10 cellular contexts compared by ENCODE assay signal in genomic region chr1:212814989-212815388, GRCh38. TPM values are rescaled to one million over a fixed set of nuclear protein-coding genes. Genes with fewer than 3 reads are reported as not detected.
DNase-seq lines count a peak whose midpoint lies in the region; ATAC-seq and TF ChIP-seq lines count a peak whose summit lies in the region.
"Had no signal": no experiment of that assay in that cellular context is flagged by ENCODE, and none has a peak within 500 bp of the region (broad histone marks: within the 10 kb centered on the region; RNA-seq: fewer than 3 reads in every experiment).

No MANE protein-coding gene starts in this region.

- no peak overlapping the region for H3K4me3 ChIP-seq in fibroblast of pulmonary artery (replicated peaks; ENCODE audit: low read depth, low read length)
- no peak overlapping the region for H3K4me3 ChIP-seq in testis

- CTCF ChIA-PET in activated CD4-positive, alpha-beta T cell treated with anti-CD3 and anti-CD28 coated beads, Interleukin-2, amount 10 ng/mL, durations not matched to agents 7 days and 5 days (lab: Charles Lee) = interaction anchor here (0.9 to 1.2 kb wide), 4 partner anchors 8 to 180 kb away, joined by 3 read pairs; no protein-coding TSS in a partner anchor

- H3K27ac ChIP-seq in testis = no peak overlapping the region

- no peak overlapping the region for H3K27ac Mint-ChIP-seq in activated CD4-positive, alpha-beta T cell treated with anti-CD3 and anti-CD28 coated beads, Interleukin-2, amount 10 ng/mL, durations not matched to agents 7 days and 5 days
- no peak overlapping the region for H3K27ac Mint-ChIP-seq in immature natural killer cell
- no peak overlapping the region for H3K27ac Mint-ChIP-seq in activated T-cell treated with anti-CD3 and anti-CD28 coated beads, Interleukin-2, amount 50 U/mL, for 24 hours

- no peaks in the 10 kb centered on the region for H3K36me3 Mint-ChIP-seq in activated CD4-positive, alpha-beta T cell treated with anti-CD3 and anti-CD28 coated beads, Interleukin-2, amount 10 ng/mL, durations not matched to agents 7 days and 5 days (ENCODE audit: low read depth)
- peaks cover 13 to 19% (median 13%) of the 10 kb centered on the region in 3 donors for H3K36me3 Mint-ChIP-seq in immature natural killer cell
- peaks cover 11% of the 10 kb centered on the region for H3K36me3 Mint-ChIP-seq in activated T-cell treated with anti-CD3 and anti-CD28 coated beads, Interleukin-2, amount 50 U/mL, for 24 hours (ENCODE audit: low read depth)

- POLR2A ChIA-PET in activated CD4-positive, alpha-beta T cell treated with anti-CD3 and anti-CD28 coated beads, Interleukin-2, amount 10 ng/mL, durations not matched to agents 7 days and 5 days (lab: Charles Lee) = no interaction called here

- peak; percentile 22 for DNase-seq in activated CD4-positive, alpha-beta T cell treated with anti-CD3 and anti-CD28 coated beads, Interleukin-2, amount 10 ng/mL, durations not matched to agents 7 days and 5 days
- no peak for DNase-seq in activated CD4-positive, alpha-beta T cell treated with anti-CD3 and anti-CD28 coated beads for 1 hour
- DNase-seq in NCI-H774 (lab: John Stamatoyannopoulos, UW) = peak; percentile 28
- DNase-seq in fibroblast of pulmonary artery (ENCODE audit: low read depth) = peak; percentile 31
- DNase-seq in testis = peak; percentile 34
- DNase-seq in immature natural killer cell = no peak
- no peak for DNase-seq in activated T-cell treated with anti-CD3 and anti-CD28 coated beads, Interleukin-2, amount 50 U/mL, for 24 hours

- H3K4me3 Mint-ChIP-seq in activated CD4-positive, alpha-beta T cell treated with anti-CD3 and anti-CD28 coated beads, Interleukin-2, amount 10 ng/mL, durations not matched to agents 7 days and 5 days = no peak overlapping the region
- H3K4me3 Mint-ChIP-seq in immature natural killer cell = no peak overlapping the region
- no peak overlapping the region for H3K4me3 Mint-ChIP-seq in activated T-cell treated with anti-CD3 and anti-CD28 coated beads, Interleukin-2, amount 50 U/mL, for 24 hours

- intact Hi-C loops in testis (cut with DNase I; ENCODE audit: low total_unique reads) = no loop called here

- H3K9me3 ChIP-seq in testis = no peaks in the 10 kb centered on the region

- TF ChIP-seq CTCF in fibroblast of pulmonary artery (IDR thresholded peaks at IDR 0.05; ENCODE audit: low read length, missing control alignments) (peak; percentile 29), testis (IDR thresholded peaks at IDR 0.05) (peak in 2 of 3 experiments; percentile 29 to 47)

- peaks cover 3% of the 10 kb centered on the region for H3K4me1 Mint-ChIP-seq in activated CD4-positive, alpha-beta T cell treated with anti-CD3 and anti-CD28 coated beads, Interleukin-2, amount 10 ng/mL, durations not matched to agents 7 days and 5 days
- H3K4me1 Mint-ChIP-seq in immature natural killer cell = peaks cover 0 to 6% of the 10 kb centered on the region in 2 donors
- H3K4me1 Mint-ChIP-seq in activated T-cell treated with anti-CD3 and anti-CD28 coated beads, Interleukin-2, amount 50 U/mL, for 24 hours (ENCODE audit: low read depth) = peaks cover 4% of the 10 kb centered on the region

- peaks cover 6% of the 10 kb centered on the region for H3K4me1 ChIP-seq in testis

- no peaks in the 10 kb centered on the region for H3K27me3 ChIP-seq in testis

- WGBS in testis, 2 donors = 56 to 71% methylated on average over 5 of the region's 5 CpGs

- H3K36me3 ChIP-seq in testis (ENCODE audit: low read depth, missing control alignments) = no peaks in the 10 kb centered on the region

- H3K27me3 Mint-ChIP-seq in activated CD4-positive, alpha-beta T cell treated with anti-CD3 and anti-CD28 coated beads, Interleukin-2, amount 10 ng/mL, durations not matched to agents 7 days and 5 days = no peaks in the 10 kb centered on the region
- H3K27me3 Mint-ChIP-seq in immature natural killer cell (ENCODE audit: low read depth in 3 of 3) = peaks cover 0 to 2% (median 1%) of the 10 kb centered on the region in 3 donors
- H3K27me3 Mint-ChIP-seq in activated T-cell treated with anti-CD3 and anti-CD28 coated beads, Interleukin-2, amount 50 U/mL, for 24 hours = no peaks in the 10 kb centered on the region

- no peak for TF ChIP-seq POLR2A in testis (IDR thresholded peaks at IDR 0.05)

- no peaks in the 10 kb centered on the region for H3K9me3 Mint-ChIP-seq in activated CD4-positive, alpha-beta T cell treated with anti-CD3 and anti-CD28 coated beads, Interleukin-2, amount 10 ng/mL, durations not matched to agents 7 days and 5 days
- no peaks in the 10 kb centered on the region for H3K9me3 Mint-ChIP-seq in immature natural killer cell
- H3K9me3 Mint-ChIP-seq in activated T-cell treated with anti-CD3 and anti-CD28 coated beads, Interleukin-2, amount 50 U/mL, for 24 hours = no peaks in the 10 kb centered on the region

- no peak for ATAC-seq in GM21825 (IDR thresholded peaks at IDR 0.05; ENCODE audit: unreplicated experiment)

RNA-seq across cellular contexts. Expression of gene TATDN3, which starts 23.3 kb away (rescaled TPM):
- total RNA-seq in activated CD4-positive, alpha-beta T cell treated with anti-CD3 and anti-CD28 coated beads, Interleukin-2, amount 10 ng/mL, durations not matched to agents 7 days and 5 days = 10 to 100 TPM; 15.3 to 17.4 TPM
- 10 to 100 TPM in 1 of 2 donors, 1 to 10 TPM in 1; 9.5 to 17.9 TPM for total RNA-seq in testis
- 19.7 TPM for polyA plus RNA-seq in testis (ENCODE audit: insufficient read depth, low read depth, low replicate concordance)
- 10 to 100 TPM in 2 of 3 donors, 1 to 10 TPM in 1; 8.5 to 14.8 (median 14.6) TPM for polyA plus RNA-seq in immature natural killer cell

RNA-seq across cellular contexts. Expression of gene NSL1, which starts 23.4 kb away (rescaled TPM):
- total RNA-seq in activated CD4-positive, alpha-beta T cell treated with anti-CD3 and anti-CD28 coated beads, Interleukin-2, amount 10 ng/mL, durations not matched to agents 7 days and 5 days = 10 to 100 TPM; 42.8 to 46.0 TPM
- total RNA-seq in testis = 10 to 100 TPM; 50.0 to 52.7 TPM
- polyA plus RNA-seq in testis (ENCODE audit: insufficient read depth, low read depth, low replicate concordance) (29.3 TPM), immature natural killer cell (10 to 100 TPM; 63.4 to 70.6 (median 64.6) TPM)

RNA-seq across cellular contexts. Expression of gene SPATA45, which starts 32.5 kb away (rescaled TPM):
- total RNA-seq in activated CD4-positive, alpha-beta T cell treated with anti-CD3 and anti-CD28 coated beads, Interleukin-2, amount 10 ng/mL, durations not matched to agents 7 days and 5 days = under 1 TPM in 1 of 2 experiments, not detected in 1; 0.45 TPM
- 10 to 100 TPM in 1 of 2 donors, 1 to 10 TPM in 1; 3.2 to 14.3 TPM for total RNA-seq in testis
- polyA plus RNA-seq in testis (ENCODE audit: insufficient read depth, low read depth, low replicate concordance) = 11.1 TPM
- polyA plus RNA-seq in immature natural killer cell = not detected
- total RNA-seq: activated CD8-positive, alpha-beta memory T cell treated with anti-CD3 and anti-CD28 coated beads for 36 hours; Daoy had no signal

RNA-seq across cellular contexts. Expression of gene FLVCR1, which starts 43.1 kb away (rescaled TPM):
- 10 to 100 TPM; 11.4 to 16.7 TPM for total RNA-seq in activated CD4-positive, alpha-beta T cell treated with anti-CD3 and anti-CD28 coated beads, Interleukin-2, amount 10 ng/mL, durations not matched to agents 7 days and 5 days
- 10 to 100 TPM; 10.1 to 13.3 TPM for total RNA-seq in testis
- 7.4 TPM for polyA plus RNA-seq in testis (ENCODE audit: insufficient read depth, low read depth, low replicate concordance)
- polyA plus RNA-seq in immature natural killer cell = 1 to 10 TPM in 2 of 3 donors, under 1 TPM in 1; 0.12 to 4.1 (median 1.6) TPM

Comparison
In these comparisons a context has a peak if more than half of its experiments do, and no peak if none do; other contexts are left out.
1. DNase-seq: peak in activated CD4-positive, alpha-beta T cell treated with anti-CD3 and anti-CD28 coated beads, Interleukin-2, amount 10 ng/mL, durations not matched to agents 7 days and 5 days (single experiment), NCI-H774 (single experiment), fibroblast of pulmonary artery (single experiment) and testis (single experiment); none in activated CD4-positive, alpha-beta T cell treated with anti-CD3 and anti-CD28 coated beads for 1 hour (single experiment), immature natural killer cell (0 of 3) and activated T-cell treated with anti-CD3 and anti-CD28 coated beads, Interleukin-2, amount 50 U/mL, for 24 hours (single experiment).